Comparison of ENCODE assay signal across 8 cellular contexts in genomic region chrX:130166503-130166777, GRCh38. TPM values are rescaled to one million over a fixed set of nuclear protein-coding genes. Genes with fewer than 3 reads are reported as not detected.
DNase-seq lines count a peak whose midpoint lies in the region; ATAC-seq and TF ChIP-seq lines count a peak whose summit lies in the region.

No MANE protein-coding gene starts in this region.

- H3K4me1 Mint-ChIP-seq in activated B cell treated with CpG ODN at 0.5 μM for 24 hours (peaks cover 28% of the 10 kb centered on the region), glutamatergic neuron (ENCODE audit: low read depth, unreplicated experiment) (peaks cover 7% of the 10 kb centered on the region)

- peak overlapping the region; percentile 84 for H3K9ac ChIP-seq in skeletal muscle satellite cell (ENCODE audit: low read depth, low read length)

- POLR2A ChIA-PET in activated B cell treated with CpG ODN at 0.5 μM for 24 hours (lab: Charles Lee) = interaction anchor here (0.5 to 2.0 kb wide), 4 partner anchors 10 to 392 kb away, joined by 3 to 15 read pairs (median 8); no protein-coding TSS in a partner anchor

- CTCF ChIA-PET in activated B cell treated with CpG ODN at 0.5 μM for 24 hours (lab: Charles Lee) = interaction anchor here (1.4 kb wide), 1 partner anchor 45 kb away, joined by 3 read pairs; no protein-coding TSS in a partner anchor

- H3K27me3 Mint-ChIP-seq in activated B cell treated with CpG ODN at 0.5 μM for 24 hours (no peaks in the 10 kb centered on the region), glutamatergic neuron (ENCODE audit: unreplicated experiment) (no peaks in the 10 kb centered on the region)

- H3K4me3 Mint-ChIP-seq in activated B cell treated with CpG ODN at 0.5 μM for 24 hours (peak overlapping the region; percentile 93), glutamatergic neuron (ENCODE audit: unreplicated experiment) (peak overlapping the region; percentile 99)

- no peaks in the 10 kb centered on the region for H3K9me3 Mint-ChIP-seq in activated B cell treated with CpG ODN at 0.5 μM for 24 hours
- peaks cover 3% of the 10 kb centered on the region for H3K9me3 Mint-ChIP-seq in glutamatergic neuron (ENCODE audit: unreplicated experiment)

- H3K4me2 ChIP-seq in skeletal muscle satellite cell (ENCODE audit: low read length) = peak overlapping the region; percentile 82

- intact Hi-C loops in activated B cell treated with CpG ODN at 0.5 μM for 24 hours (cut with micrococcal nuclease) = loop anchor here (1.0 to 5.0 kb wide), 3 partner anchors 17 to 184 kb away; partner anchors contain the start of gene BCORL1

- no peak for TF ChIP-seq CTCF in activated B cell treated with CpG ODN at 0.5 μM for 24 hours (IDR thresholded peaks at IDR 0.05)
- no peak for TF ChIP-seq CTCF in glutamatergic neuron (IDR thresholded peaks at IDR 0.05; ENCODE audit: partially characterized antibody, unreplicated experiment)

- DNase-seq in H7 = no peak
- no peak for DNase-seq in activated B cell treated with CpG ODN at 0.5 μM for 24 hours
- no peak for DNase-seq in glutamatergic neuron
- no peak for DNase-seq in NAMALWA (ENCODE audit: low spot score)
- DNase-seq in OCI-M1 (lab: John Stamatoyannopoulos, UW) = no peak
- no peak for DNase-seq in ureter (ENCODE audit: low spot score)

- no peaks in the 10 kb centered on the region for H3K36me3 ChIP-seq in H7 (replicated peaks; ENCODE audit: control insufficient read depth, insufficient read depth, low read length)
- no peaks in the 10 kb centered on the region for H3K36me3 ChIP-seq in skeletal muscle satellite cell (ENCODE audit: insufficient read depth, low read length)

- H3K4me1 ChIP-seq in skeletal muscle satellite cell (ENCODE audit: control insufficient read depth, insufficient read depth, low read length) = no peaks in the 10 kb centered on the region

- no peaks in the 10 kb centered on the region for H3K9me3 ChIP-seq in skeletal muscle satellite cell (replicated peaks; ENCODE audit: low read length)

- H3K4me3 ChIP-seq in H7 (ENCODE audit: insufficient read depth, low read depth, low read length) (peak overlapping the region; percentile 96), skeletal muscle satellite cell (ENCODE audit: low read length) (peak overlapping the region; percentile 80)

- H3K36me3 Mint-ChIP-seq in activated B cell treated with CpG ODN at 0.5 μM for 24 hours (ENCODE audit: low read depth) (no peaks in the 10 kb centered on the region), glutamatergic neuron (ENCODE audit: unreplicated experiment) (no peaks in the 10 kb centered on the region)

- H3K27ac Mint-ChIP-seq in activated B cell treated with CpG ODN at 0.5 μM for 24 hours (peak overlapping the region; percentile 95), glutamatergic neuron (ENCODE audit: unreplicated experiment) (peak overlapping the region; percentile 86)

- peaks cover 6% of the 10 kb centered on the region for H3K27me3 ChIP-seq in H7 (ENCODE audit: control insufficient read depth, insufficient read depth, low read length)
- H3K27me3 ChIP-seq in skeletal muscle satellite cell (ENCODE audit: control insufficient read depth, insufficient read depth, low read length) = no peaks in the 10 kb centered on the region

- ATAC-seq in activated B cell treated with CpG ODN at 0.5 μM for 24 hours (ENCODE audit: low read depth) = no peak
- ATAC-seq in HG03135 (IDR thresholded peaks at IDR 0.05; ENCODE audit: unreplicated experiment) = no peak

RNA-seq across cellular contexts. Expression of gene AIFM1, which starts 0.8 kb away (rescaled TPM):
- total RNA-seq in H7 (2014; rRNA removed; shearing (Covaris generic)) = 59.4 and 65.7 TPM in 2 replicates
- total RNA-seq in activated B cell treated with CpG ODN at 0.5 μM for 24 hours (30.8 and 34.3 TPM in 2 replicates), glutamatergic neuron (ENCODE audit: unreplicated experiment) (29.1 TPM), ureter (28.5 TPM)
- total RNA-seq in skeletal muscle satellite cell (2012; rRNA removed) = 14.4 and 19.3 TPM in 2 replicates

RNA-seq across cellular contexts. Expression of gene RAB33A, which starts 5.3 kb away (rescaled TPM):
- 0.81 TPM in 1 of 2 replicates, not detected in the other for total RNA-seq in H7 (2014; rRNA removed; shearing (Covaris generic))
- total RNA-seq in activated B cell treated with CpG ODN at 0.5 μM for 24 hours = 6.9 and 8.0 TPM in 2 replicates
- total RNA-seq in glutamatergic neuron (ENCODE audit: unreplicated experiment) = 13.3 TPM
- 0.22 and 0.76 TPM in 2 replicates for total RNA-seq in skeletal muscle satellite cell (2012; rRNA removed)
- 1.9 TPM for total RNA-seq in ureter

RNA-seq across cellular contexts. Expression of gene ELF4, which starts 56.1 kb away (rescaled TPM):
- 3.7 and 4.3 TPM in 2 replicates for total RNA-seq in H7 (2014; rRNA removed; shearing (Covaris generic))
- total RNA-seq in activated B cell treated with CpG ODN at 0.5 μM for 24 hours (32.4 and 33.0 TPM in 2 replicates), glutamatergic neuron (ENCODE audit: unreplicated experiment) (0.10 TPM), ureter (28.7 TPM)
- 9.9 and 10.5 TPM in 2 replicates for total RNA-seq in skeletal muscle satellite cell (2012; rRNA removed)
